ENCODE assay signal across 8 cellular contexts in the genomic region with DNA sequence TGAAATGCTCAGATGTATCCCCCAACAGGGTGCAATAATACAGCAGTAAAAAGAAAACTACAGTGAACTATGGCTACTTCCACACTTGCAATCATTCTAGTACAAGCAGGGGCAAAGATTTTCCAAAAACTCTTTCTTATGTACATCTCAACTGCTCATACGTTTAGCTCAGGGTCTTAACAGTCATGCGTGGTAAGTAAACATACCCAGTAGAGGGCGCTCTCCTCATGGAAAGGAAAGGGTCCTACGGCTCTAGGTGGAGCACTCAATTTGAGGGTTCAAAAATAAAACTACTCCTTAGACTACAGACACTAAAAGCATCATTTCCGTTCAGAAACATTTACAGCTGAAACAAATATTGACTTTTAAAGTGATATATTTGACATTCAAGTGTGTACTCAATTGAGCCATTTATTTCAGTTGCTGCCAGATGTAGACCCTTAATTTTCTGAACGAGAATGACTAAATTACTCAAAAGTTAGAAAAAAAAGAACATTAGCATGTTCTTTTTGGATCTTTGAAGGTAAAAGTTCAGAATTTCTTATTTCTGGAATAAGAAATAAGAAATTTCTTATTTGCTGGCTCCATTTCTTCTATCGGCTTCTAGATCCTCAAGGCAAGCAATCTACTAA.
DNase-seq lines count a peak whose midpoint lies in the region; ATAC-seq and TF ChIP-seq lines count a peak whose summit lies in the region.
"Had no signal": no experiment of that assay in that cellular context is flagged by ENCODE, and none has a peak within 500 bp of the region (broad histone marks: within the 10 kb centered on the region; RNA-seq: fewer than 3 reads in every experiment).

No MANE protein-coding gene starts in this region.

- in situ Hi-C loops in brain microvascular endothelial cell (cut with HindIII; ENCODE audit: low pct_ligation_motif_present, low sequenced_read_pairs), result no loop called here

- no peak overlapping the region for H3K4me3 Mint-ChIP-seq in nephron progenitor cell

- TF ChIP-seq CTCF in brain microvascular endothelial cell (IDR thresholded peaks at IDR 0.05; ENCODE audit: low read depth, low read length, missing control alignments) (peak; percentile 78), nephron progenitor cell (IDR thresholded peaks at IDR 0.05) (peak; percentile 72)

- H3K27ac Mint-ChIP-seq in nephron progenitor cell, result no peak overlapping the region
- H3K27ac Mint-ChIP-seq: activated naive CD4-positive, alpha-beta T cell treated with anti-CD3 and anti-CD28 coated beads, Interleukin-2, amount 50 U/mL, for 72 hours had no signal

- no peak overlapping the region for H3K27ac ChIP-seq in brain microvascular endothelial cell

- H3K4me1 Mint-ChIP-seq in nephron progenitor cell, result no peaks in the 10 kb centered on the region

- DNase-seq in ELF-1 (ENCODE audit: low read depth, low spot score) (peak; percentile 43), NCI-H526 (lab: John Stamatoyannopoulos, UW) (peak; percentile 5 to 73), brain microvascular endothelial cell (peak; percentile 29), nephron progenitor cell (peak; percentile 41)

- H3K4me3 ChIP-seq in brain microvascular endothelial cell (ENCODE audit: low read depth, low read length), result no peak overlapping the region

- no peaks in the 10 kb centered on the region for H3K36me3 ChIP-seq in brain microvascular endothelial cell (replicated peaks)

- ATAC-seq in GM19467 (IDR thresholded peaks at IDR 0.05; ENCODE audit: unreplicated experiment) (peak; percentile 85), HG03521 (IDR thresholded peaks at IDR 0.05; ENCODE audit: unreplicated experiment) (peak; percentile 60), GM21515 (IDR thresholded peaks at IDR 0.05; ENCODE audit: unreplicated experiment) (no peak)

- no peaks in the 10 kb centered on the region for H3K9me3 Mint-ChIP-seq in nephron progenitor cell
- H3K9me3 Mint-ChIP-seq: activated naive CD4-positive, alpha-beta T cell treated with anti-CD3 and anti-CD28 coated beads, Interleukin-2, amount 50 U/mL, for 72 hours had no signal

- H3K36me3 Mint-ChIP-seq in nephron progenitor cell (ENCODE audit: low read depth), result no peaks in the 10 kb centered on the region
- H3K36me3 Mint-ChIP-seq: activated naive CD4-positive, alpha-beta T cell treated with anti-CD3 and anti-CD28 coated beads, Interleukin-2, amount 50 U/mL, for 72 hours had no signal

- no peaks in the 10 kb centered on the region for H3K27me3 ChIP-seq in brain microvascular endothelial cell (replicated peaks)

- H3K27me3 Mint-ChIP-seq in nephron progenitor cell (ENCODE audit: low read depth, poor library complexity), result peaks cover 7% of the 10 kb centered on the region
